ENCODE assay signal across 8 cellular contexts in genomic region chr1:23167353-23168078, GRCh38. TPM values are rescaled to one million over a fixed set of nuclear protein-coding genes. Genes with fewer than 3 reads are reported as not detected.
A peak's percentile ranks its signal among the peaks of the same experiment; 100 is the strongest.
DNase-seq lines count a peak whose midpoint lies in the region; TF ChIP-seq lines count a peak whose summit lies in the region.

No MANE protein-coding gene starts in this region.

- H3K27ac ChIP-seq in dorsolateral prefrontal cortex = peak overlapping the region in 54 of 59 donors; percentile 3 to 93 (median 78)

- H3K27me3 ChIP-seq in dorsolateral prefrontal cortex = no peaks in the 10 kb centered on the region

- H3K36me3 Mint-ChIP-seq in activated CD4-positive, alpha-beta T cell treated with anti-CD3 and anti-CD28 coated beads, Interleukin-2, amount 10 ng/mL, durations not matched to agents 7 days and 5 days (ENCODE audit: low read depth) = no peaks in the 10 kb centered on the region

- peak; percentile 61 for DNase-seq in GM10266 (ENCODE audit: extremely low spot score)
- peak; percentile 48 for DNase-seq in KG1 (lab: John Stamatoyannopoulos, UW)
- peak; percentile 45 for DNase-seq in activated CD4-positive, alpha-beta T cell treated with anti-CD3 and anti-CD28 coated beads, Interleukin-2, amount 10 ng/mL, durations not matched to agents 7 days and 5 days
- peak in 5 of 10 donors; percentile 9 to 71 (median 41) for DNase-seq in dorsolateral prefrontal cortex
- DNase-seq in lower leg skin (ENCODE audit: low spot score in 2 of 2) = peak in 1 of 2 donors; percentile 34
- peak in 5 of 6 experiments; percentile 13 to 34 (median 31) for DNase-seq in stimulated activated naive CD4-positive, alpha-beta T cell (lab: John Stamatoyannopoulos, UW)
- no peak for DNase-seq in SHP77 treated with DMSO at 0.1 percent for 48 hours (lab: John Stamatoyannopoulos, UW)
- no peak for DNase-seq in GOT3 (lab: John Stamatoyannopoulos, UW)

- CTCF ChIA-PET in activated CD4-positive, alpha-beta T cell treated with anti-CD3 and anti-CD28 coated beads, Interleukin-2, amount 10 ng/mL, durations not matched to agents 7 days and 5 days (lab: Charles Lee) = interaction anchor here (0.6 to 1.6 kb wide), 3 partner anchors 48 to 57 kb away, joined by 3 to 4 read pairs (median 3); no protein-coding TSS in a partner anchor

- H3K4me3 ChIP-seq in dorsolateral prefrontal cortex (peak overlapping the region; percentile 62 to 92 (median 79)), lower leg skin (ENCODE audit: low read depth, poor library complexity, severe bottlenecking) (peak overlapping the region; percentile 84)

- H3K4me3 Mint-ChIP-seq in activated CD4-positive, alpha-beta T cell treated with anti-CD3 and anti-CD28 coated beads, Interleukin-2, amount 10 ng/mL, durations not matched to agents 7 days and 5 days = peak overlapping the region; percentile 79

- WGBS in lower leg skin, 2 donors = 1% methylated on average over 20 to 35 of the region's 45 CpGs

- TF ChIP-seq POLR2A in lower leg skin (IDR thresholded peaks at IDR 0.05) = no peak

- TF ChIP-seq CTCF in GM10266 (IDR thresholded peaks at IDR 0.05; ENCODE audit: control insufficient read depth, insufficient read depth, low read depth, missing control alignments) (no peak), dorsolateral prefrontal cortex (IDR thresholded peaks at IDR 0.05 in 54 of 56, conservative IDR thresholded peaks at IDR 0.05 in 2 of 56; ENCODE audit: low read depth in 1 of 56, partially characterized antibody in 56 of 56) (peak in 1 of 56 donors; percentile 15), lower leg skin (IDR thresholded peaks at IDR 0.05) (no peak)

- intact Hi-C loops in dorsolateral prefrontal cortex (cut with DNase I) = loop anchor here in 1 of 2 donors (5.0 kb wide), 1 partner anchor 65 kb away; no protein-coding TSS in a partner anchor
- intact Hi-C loops in lower leg skin (cut with DNase I; ENCODE audit: low total_unique reads) = no loop called here

- H3K27me3 Mint-ChIP-seq in activated CD4-positive, alpha-beta T cell treated with anti-CD3 and anti-CD28 coated beads, Interleukin-2, amount 10 ng/mL, durations not matched to agents 7 days and 5 days = peaks cover 5% of the 10 kb centered on the region

- H3K4me1 Mint-ChIP-seq in activated CD4-positive, alpha-beta T cell treated with anti-CD3 and anti-CD28 coated beads, Interleukin-2, amount 10 ng/mL, durations not matched to agents 7 days and 5 days = peaks cover 25% of the 10 kb centered on the region

- POLR2A ChIA-PET in activated CD4-positive, alpha-beta T cell treated with anti-CD3 and anti-CD28 coated beads, Interleukin-2, amount 10 ng/mL, durations not matched to agents 7 days and 5 days (lab: Charles Lee) = no interaction called here

- H3K27ac Mint-ChIP-seq in activated CD4-positive, alpha-beta T cell treated with anti-CD3 and anti-CD28 coated beads, Interleukin-2, amount 10 ng/mL, durations not matched to agents 7 days and 5 days = peak overlapping the region; percentile 79

- H3K9me3 Mint-ChIP-seq in activated CD4-positive, alpha-beta T cell treated with anti-CD3 and anti-CD28 coated beads, Interleukin-2, amount 10 ng/mL, durations not matched to agents 7 days and 5 days = no peaks in the 10 kb centered on the region

RNA-seq across cellular contexts. Expression of gene LUZP1, which starts 1.1 kb away (rescaled TPM):
- total RNA-seq in activated CD4-positive, alpha-beta T cell treated with anti-CD3 and anti-CD28 coated beads, Interleukin-2, amount 10 ng/mL, durations not matched to agents 7 days and 5 days = 10 to 100 TPM; 16.9 to 17.5 TPM
- 100 to 1,000 TPM in 3 of 120 experiments, 10 to 100 TPM in 117; 23.0 to 108 (median 71.6) TPM for total RNA-seq in dorsolateral prefrontal cortex
- 10 to 100 TPM; 14.2 to 25.5 (median 19.3) TPM for total RNA-seq in lower leg skin

RNA-seq across cellular contexts. Expression of gene HTR1D, which starts 49.8 kb away (rescaled TPM):
- total RNA-seq in activated CD4-positive, alpha-beta T cell treated with anti-CD3 and anti-CD28 coated beads, Interleukin-2, amount 10 ng/mL, durations not matched to agents 7 days and 5 days = not detected
- total RNA-seq in dorsolateral prefrontal cortex (1 to 10 TPM in 97 of 120 experiments, under 1 TPM in 23; 0.32 to 8.1 (median 1.5) TPM), lower leg skin (not detected)

Comparison
In these comparisons a context has a peak if more than half of its experiments do, and no peak if none do; other contexts are left out.
1. DNase-seq: peak in GM10266 (single experiment), KG1 (single experiment), activated CD4-positive, alpha-beta T cell treated with anti-CD3 and anti-CD28 coated beads, Interleukin-2, amount 10 ng/mL, durations not matched to agents 7 days and 5 days (single experiment) and stimulated activated naive CD4-positive, alpha-beta T cell (5 of 6); none in SHP77 treated with DMSO at 0.1 percent for 48 hours (single experiment) and GOT3 (single experiment).